ENCODE assay signal across 8 cellular contexts in the genomic region with DNA sequence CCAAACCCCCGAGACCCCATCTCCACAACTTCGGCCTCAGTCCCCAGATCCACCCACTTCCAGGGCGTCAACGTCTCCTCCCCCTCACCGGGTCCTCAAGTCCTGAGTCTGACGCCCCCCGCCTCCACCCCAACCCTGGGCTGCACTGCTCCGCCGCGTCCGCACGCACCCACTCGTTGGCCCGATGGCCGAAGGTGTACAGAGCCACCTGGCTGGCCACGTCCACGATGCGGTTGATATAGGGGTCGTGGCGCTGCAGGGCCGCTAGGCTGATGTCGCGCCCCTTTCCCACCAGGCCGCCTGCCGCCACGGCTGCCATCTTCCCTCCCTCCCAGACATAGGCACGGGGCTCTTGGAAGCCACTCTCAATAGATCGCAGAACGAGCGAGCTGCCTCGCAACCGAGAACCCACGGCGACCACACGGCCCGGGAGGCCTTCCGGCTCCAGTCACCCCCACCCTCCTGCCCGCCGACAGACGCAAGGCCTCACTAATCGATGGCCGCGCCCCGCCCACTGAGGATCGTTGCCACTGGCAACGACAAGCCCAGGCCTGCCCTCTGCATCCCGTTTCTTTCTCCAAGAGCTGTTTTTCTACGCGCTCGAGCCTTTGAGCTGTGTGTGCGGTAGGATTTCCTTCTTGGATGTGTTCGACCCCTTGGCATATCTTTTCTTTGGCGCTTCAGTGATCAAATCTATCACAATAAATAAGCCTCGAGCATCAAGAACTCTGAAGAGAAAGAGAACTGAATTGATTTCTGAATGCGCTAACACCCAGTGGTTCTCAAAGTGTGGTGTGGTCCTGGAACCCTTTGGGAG. TPM values are rescaled to one million over a fixed set of nuclear protein-coding genes. Genes with fewer than 3 reads are reported as not detected.
A peak's percentile ranks its signal among the peaks of the same experiment; 100 is the strongest.
DNase-seq lines count a peak whose midpoint lies in the region; ATAC-seq, FAIRE-seq and TF ChIP-seq lines count a peak whose summit lies in the region.

A gene (minus strand): TSS at position 345 of the 817 bp plus-strand sequence. CDS start 26 bp downstream, at position 319.

- peaks cover 20% of the 10 kb centered on the region for H3K4me1 Mint-ChIP-seq in activated naive CD8-positive, alpha-beta T cell treated with anti-CD3 and anti-CD28 coated beads, Interleukin-2, amount 50 U/mL, for 24 hours

- WGBS in pancreas, 2 donors: 3% methylated on average over 55 of the region's 55 CpGs

- H3K4me1 ChIP-seq in pancreas (peaks cover 6 to 17% (median 11%) of the 10 kb centered on the region in 3 donors), tibial artery (peaks cover 0 to 31% (median 15%) of the 10 kb centered on the region in 4 donors)

- H3K4me3 Mint-ChIP-seq in activated naive CD8-positive, alpha-beta T cell treated with anti-CD3 and anti-CD28 coated beads, Interleukin-2, amount 50 U/mL, for 24 hours: peak within 1 kb of the TSS; percentile 94

- H3K27ac Mint-ChIP-seq in activated naive CD8-positive, alpha-beta T cell treated with anti-CD3 and anti-CD28 coated beads, Interleukin-2, amount 50 U/mL, for 24 hours: peak within 1 kb of the TSS; percentile 98

- H3K27ac ChIP-seq in pancreas: peak within 1 kb of the TSS; percentile 75 to 87 (median 83)
- H3K27ac ChIP-seq in tibial artery: peak within 1 kb of the TSS; percentile 95 to 97

- ATAC-seq in HG02678 (IDR thresholded peaks at IDR 0.05; ENCODE audit: unreplicated experiment) (peak; percentile 99), Right ventricle myocardium superior (ENCODE audit: poor library complexity) (peak; percentile 96), pancreas (peak; percentile 99 to 100 (median 100))
- ATAC-seq in activated naive CD8-positive, alpha-beta T cell treated with anti-CD3 and anti-CD28 coated beads, Interleukin-2, amount 50 U/mL, for 24 hours: peak; percentile 100

- H3K9me3 ChIP-seq in pancreas (no peaks in the 10 kb centered on the region), tibial artery (no peaks in the 10 kb centered on the region)

- peak within 1 kb of the TSS; percentile 92 for H3K4me3 ChIP-seq in GM12865 (ENCODE audit: low read depth, low read length)
- peak within 1 kb of the TSS; percentile 83 to 93 (median 84) for H3K4me3 ChIP-seq in pancreas
- H3K4me3 ChIP-seq in tibial artery: peak within 1 kb of the TSS; percentile 89 to 98

- H3K27me3 ChIP-seq in pancreas (no peaks in the 10 kb centered on the region), tibial artery (no peaks in the 10 kb centered on the region)

- H3K9me3 Mint-ChIP-seq in activated naive CD8-positive, alpha-beta T cell treated with anti-CD3 and anti-CD28 coated beads, Interleukin-2, amount 50 U/mL, for 24 hours: no peaks in the 10 kb centered on the region

- DNase-seq in GM12865 (ENCODE audit: low read depth) (peak; percentile 97), NCI-H1417 (lab: John Stamatoyannopoulos, UW) (peak; percentile 96 to 99 (median 97)), SW480 (ENCODE audit: low spot score) (peak; percentile 98), Right ventricle myocardium superior (peak; percentile 97), pancreas (peak; percentile 97 to 99 (median 97)), tibial artery (peak; percentile 97 to 99)
- peak; percentile 94 for DNase-seq in activated naive CD8-positive, alpha-beta T cell treated with anti-CD3 and anti-CD28 coated beads, Interleukin-2, amount 50 U/mL, for 24 hours

- H3K27me3 Mint-ChIP-seq in activated naive CD8-positive, alpha-beta T cell treated with anti-CD3 and anti-CD28 coated beads, Interleukin-2, amount 50 U/mL, for 24 hours: no peaks in the 10 kb centered on the region

- H3K36me3 ChIP-seq in pancreas (no peaks in the 10 kb centered on the region), tibial artery (peaks cover 0 to 6% (median 0%) of the 10 kb centered on the region in 3 donors)

- H3K36me3 Mint-ChIP-seq in activated naive CD8-positive, alpha-beta T cell treated with anti-CD3 and anti-CD28 coated beads, Interleukin-2, amount 50 U/mL, for 24 hours (ENCODE audit: low read depth): no peaks in the 10 kb centered on the region

- FAIRE-seq in pancreas (lab: Jason Lieb, UNC): peak; percentile 5

- TF ChIP-seq CTCF in GM12865 (IDR thresholded peaks at IDR 0.05; ENCODE audit: insufficient read depth, low read depth, low read length, missing control alignments) (no peak), pancreas (IDR thresholded peaks at IDR 0.05) (no peak), tibial artery (IDR thresholded peaks at IDR 0.05) (peak in 1 of 2 experiments; percentile 35)

- intact Hi-C loops in Right ventricle myocardium superior (cut with DNase I) (no loop called here), pancreas (cut with DNase I) (no loop called here), tibial artery (cut with DNase I; ENCODE audit: low total_unique reads) (loop anchor here (5.0 kb wide), 1 partner anchor 67 kb away; no protein-coding TSS in a partner anchor)

RNA-seq across cellular contexts. Expression of the gene that starts here (rescaled TPM):
- total RNA-seq in Right ventricle myocardium superior (1.6 TPM), pancreas (1 to 10 TPM; 5.3 to 7.1 (median 6.6) TPM)
- polyA plus RNA-seq in pancreas: 1 to 10 TPM; 3.4 to 7.5 TPM

Comparison
In these comparisons a context has a peak if more than half of its experiments do, and no peak if none do; other contexts are left out.
1. Peak in every context shown above with its lines: DNase-seq, ATAC-seq, H3K4me3 ChIP-seq and H3K27ac ChIP-seq.